In the genomic region with DNA sequence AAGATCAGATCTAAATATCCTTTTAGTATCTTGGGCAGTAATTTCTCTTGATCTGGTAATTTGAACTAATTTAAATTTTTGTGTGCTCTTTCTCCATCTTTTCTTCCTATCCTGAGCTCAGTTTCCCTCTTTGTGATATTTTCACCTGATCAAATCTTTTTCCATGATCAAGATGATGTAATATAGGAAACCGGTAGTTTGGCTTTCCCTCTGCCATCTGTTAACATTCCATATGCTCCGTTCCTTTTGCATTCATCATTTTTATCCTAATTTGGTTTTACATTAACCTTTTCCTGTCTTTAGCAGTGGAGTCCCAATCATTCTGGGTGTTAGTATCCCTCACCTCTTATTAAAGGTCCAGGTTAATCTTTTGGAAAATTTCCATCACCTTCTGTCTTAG, we compare ENCODE assay signal across 26 cellular contexts. TPM values are rescaled to one million over a fixed set of nuclear protein-coding genes. Genes with fewer than 3 reads are reported as not detected.
"Had no signal": no experiment of that assay in that cellular context is flagged by ENCODE, and none has a peak within 500 bp of the region (broad histone marks: within the 10 kb centered on the region; RNA-seq: fewer than 3 reads in every experiment).

No MANE protein-coding gene starts in this region.

- H3K36me3 Mint-ChIP-seq: activated CD8-positive, alpha-beta memory T cell treated with anti-CD3 and anti-CD28 coated beads, Interleukin-2, amount 10 ng/mL, durations not matched to agents 7 days and 5 days; activated naive CD8-positive, alpha-beta T cell; natural killer cell; neural progenitor cell; type B pancreatic cell; WTC11 had no signal

- ATAC-seq: activated CD8-positive, alpha-beta memory T cell treated with anti-CD3 and anti-CD28 coated beads, Interleukin-2, amount 10 ng/mL, durations not matched to agents 7 days and 5 days; activated CD8-positive, alpha-beta T cell treated with anti-CD3 and anti-CD28 coated beads, Interleukin-2, amount 10 ng/mL, durations not matched to agents 7 days and 5 days; body of pancreas; gastrocnemius medialis; left cardiac atrium; natural killer cell; psoas muscle; stimulated activated naive CD8-positive, alpha-beta T cell treated with anti-CD3 and anti-CD28 coated beads, Interleukin-15, Interleukin-2, amounts not matched to agents 100 U/mL and 50 U/mL, for 24 hours; WTC11 had no signal

- H3K9me3 Mint-ChIP-seq: activated T-helper 2 cell treated with anti-CD3 and anti-CD28 coated beads, Interferon-gamma antibody, Interleukin-2, Interleukin-4, amounts not matched to agents 10 μg/mL and 5 μg/mL and 100 μg/mL, durations not matched to agents 14 hours and 24 hours and 36 hours; natural killer cell; neural progenitor cell; type B pancreatic cell; WTC11 had no signal

- DNase-seq: activated CD4-positive, alpha-beta T cell treated with anti-CD3 and anti-CD28 coated beads, Interleukin-2, amount 50 U/mL, for 1 hour; activated CD8-positive, alpha-beta memory T cell treated with anti-CD3 and anti-CD28 coated beads, Interleukin-2, amount 10 ng/mL, durations not matched to agents 7 days and 5 days; activated CD8-positive, alpha-beta T cell treated with anti-CD3 and anti-CD28 coated beads, Interleukin-2, amount 10 ng/mL, durations not matched to agents 7 days and 5 days; activated T-cell treated with anti-CD3 and anti-CD28 coated beads, Interleukin-2, amount 50 U/mL, for 48 hours; aorta; body of pancreas; dorsolateral prefrontal cortex; effector memory CD4-positive, alpha-beta T cell; erythroblast; gastrocnemius medialis; hippocampal formation; left cardiac atrium; mesenchymal stem cell; natural killer cell; occipital lobe; psoas muscle; stimulated activated CD4-positive, alpha-beta T cell treated with anti-CD3 and anti-CD28 coated beads, Interleukin-1b, Interleukin-23, amount 100 ng/mL, for 48 hours; stimulated activated naive CD8-positive, alpha-beta T cell treated with anti-CD3 and anti-CD28 coated beads, Interleukin-15, Interleukin-2, amounts not matched to agents 100 U/mL and 50 U/mL, for 24 hours; T-helper 2 cell; uterus had no signal

- H3K27ac Mint-ChIP-seq: activated CD8-positive, alpha-beta memory T cell treated with anti-CD3 and anti-CD28 coated beads, Interleukin-2, amount 10 ng/mL, durations not matched to agents 7 days and 5 days; activated CD8-positive, alpha-beta T cell treated with anti-CD3 and anti-CD28 coated beads, Interleukin-2, amount 10 ng/mL, durations not matched to agents 7 days and 5 days; activated naive CD8-positive, alpha-beta T cell; activated T-helper 2 cell treated with anti-CD3 and anti-CD28 coated beads, Interferon-gamma antibody, Interleukin-2, Interleukin-4, amounts not matched to agents 10 μg/mL and 5 μg/mL and 100 μg/mL, durations not matched to agents 14 hours and 24 hours and 36 hours; natural killer cell; neural progenitor cell; type B pancreatic cell; WTC11 had no signal

- H3K4me3 Mint-ChIP-seq: activated CD8-positive, alpha-beta memory T cell treated with anti-CD3 and anti-CD28 coated beads, Interleukin-2, amount 10 ng/mL, durations not matched to agents 7 days and 5 days; activated CD8-positive, alpha-beta T cell treated with anti-CD3 and anti-CD28 coated beads, Interleukin-2, amount 10 ng/mL, durations not matched to agents 7 days and 5 days; activated naive CD8-positive, alpha-beta T cell; natural killer cell; neural progenitor cell; type B pancreatic cell; WTC11 had no signal

RNA-seq across cellular contexts. Expression of a gene that starts 20.9 kb away (rescaled TPM):
- total RNA-seq: activated CD8-positive, alpha-beta memory T cell treated with anti-CD3 and anti-CD28 coated beads, Interleukin-2, amount 10 ng/mL, durations not matched to agents 7 days and 5 days; activated CD8-positive, alpha-beta T cell treated with anti-CD3 and anti-CD28 coated beads, Interleukin-2, amount 10 ng/mL, durations not matched to agents 7 days and 5 days; activated T-helper 2 cell treated with anti-CD3 and anti-CD28 coated beads, Interferon-gamma antibody, Interleukin-2, Interleukin-4, amounts not matched to agents 10 μg/mL and 5 μg/mL and 100 μg/mL, durations not matched to agents 14 hours and 24 hours and 36 hours; smooth muscle cell; WTC11 had no signal
